ENCODE assay signal across 1 cellular context in the genomic region with DNA sequence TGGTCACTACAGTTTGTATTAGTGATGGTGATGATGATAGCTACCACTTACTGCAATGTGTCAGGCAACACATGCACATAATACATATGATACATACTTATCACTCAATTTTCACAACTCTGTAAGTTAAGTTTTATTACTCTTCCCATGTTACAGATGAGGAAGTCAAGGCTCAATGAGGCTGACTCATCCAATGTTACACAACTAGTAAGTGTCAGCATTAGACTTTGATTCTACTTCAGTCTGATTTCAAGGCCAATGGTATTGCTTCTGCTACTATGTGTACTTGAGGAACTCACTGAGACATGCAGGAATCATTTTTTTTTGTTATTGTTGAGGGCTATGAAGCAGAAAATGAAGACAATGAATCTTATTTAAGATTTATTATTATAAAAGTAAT.
TF ChIP-seq lines count a peak whose summit lies in the region.

No MANE protein-coding gene starts in this region.

TF ChIP-seq in HepG2, 621 proteins besides CTCF, POLR2A, EP300 and RAD21 (continued from another document):
- no peak for TF ChIP-seq ZNF333 (CRISPR knock-in tag; IDR thresholded peaks at IDR 0.05; ENCODE audit: borderline replicate concordance)
- no peak for TF ChIP-seq ZNF644 (CRISPR knock-in tag; IDR thresholded peaks at IDR 0.05; ENCODE audit: low read depth)
- TF ChIP-seq, protein P1, sequence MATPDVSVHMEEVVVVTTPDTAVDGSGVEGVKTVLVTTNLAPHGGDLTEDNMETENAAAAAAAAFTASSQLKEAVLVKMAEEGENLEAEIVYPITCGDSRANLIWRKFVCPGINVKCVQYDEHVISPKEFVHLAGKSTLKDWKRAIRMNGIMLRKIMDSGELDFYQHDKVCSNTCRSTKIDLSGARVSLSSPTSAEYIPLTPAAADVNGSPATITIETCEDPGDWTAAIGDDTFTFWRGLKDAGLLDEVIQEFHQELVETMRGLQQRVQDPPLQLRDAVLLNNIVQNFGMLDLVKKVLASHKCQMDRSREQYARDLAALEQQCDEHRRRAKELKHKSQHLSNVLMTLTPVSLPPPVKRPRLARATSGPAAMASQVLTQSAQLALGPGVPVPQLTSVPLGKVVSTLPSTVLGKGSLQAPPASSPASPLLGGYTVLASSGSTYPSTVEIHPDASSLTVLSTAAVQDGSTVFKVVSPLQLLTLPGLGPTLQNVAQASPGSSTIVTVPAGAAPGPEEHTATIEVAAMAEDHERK (CRISPR knock-in tag; IDR thresholded peaks at IDR 0.05; ENCODE audit: low read depth): no peak
- no peak for TF ChIP-seq SIX1 (CRISPR knock-in tag; IDR thresholded peaks at IDR 0.05; ENCODE audit: borderline replicate concordance)
- no peak for TF ChIP-seq MIER2 (CRISPR knock-in tag; IDR thresholded peaks at IDR 0.05)
- TF ChIP-seq, protein P2, sequence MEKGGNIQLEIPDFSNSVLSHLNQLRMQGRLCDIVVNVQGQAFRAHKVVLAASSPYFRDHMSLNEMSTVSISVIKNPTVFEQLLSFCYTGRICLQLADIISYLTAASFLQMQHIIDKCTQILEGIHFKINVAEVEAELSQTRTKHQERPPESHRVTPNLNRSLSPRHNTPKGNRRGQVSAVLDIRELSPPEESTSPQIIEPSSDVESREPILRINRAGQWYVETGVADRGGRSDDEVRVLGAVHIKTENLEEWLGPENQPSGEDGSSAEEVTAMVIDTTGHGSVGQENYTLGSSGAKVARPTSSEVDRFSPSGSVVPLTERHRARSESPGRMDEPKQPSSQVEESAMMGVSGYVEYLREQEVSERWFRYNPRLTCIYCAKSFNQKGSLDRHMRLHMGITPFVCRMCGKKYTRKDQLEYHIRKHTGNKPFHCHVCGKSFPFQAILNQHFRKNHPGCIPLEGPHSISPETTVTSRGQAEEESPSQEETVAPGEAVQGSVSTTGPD (CRISPR knock-in tag; IDR thresholded peaks at IDR 0.05): no peak
- no peak for TF ChIP-seq ZNF605 (CRISPR knock-in tag; IDR thresholded peaks at IDR 0.05)
- TF ChIP-seq, protein P3, sequence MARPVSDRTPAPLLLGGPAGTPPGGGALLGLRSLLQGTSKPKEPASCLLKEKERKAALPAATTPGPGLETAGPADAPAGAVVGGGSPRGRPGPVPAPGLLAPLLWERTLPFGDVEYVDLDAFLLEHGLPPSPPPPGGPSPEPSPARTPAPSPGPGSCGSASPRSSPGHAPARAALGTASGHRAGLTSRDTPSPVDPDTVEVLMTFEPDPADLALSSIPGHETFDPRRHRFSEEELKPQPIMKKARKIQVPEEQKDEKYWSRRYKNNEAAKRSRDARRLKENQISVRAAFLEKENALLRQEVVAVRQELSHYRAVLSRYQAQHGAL (CRISPR knock-in tag; IDR thresholded peaks at IDR 0.05; ENCODE audit: not compliant biosample characterization): no peak
- TF ChIP-seq JARID2 (CRISPR knock-in tag; IDR thresholded peaks at IDR 0.05; ENCODE audit: insufficient replicate concordance): no peak
- TF ChIP-seq NCOA5 (CRISPR knock-in tag; IDR thresholded peaks at IDR 0.05): no peak
- TF ChIP-seq, protein P4, sequence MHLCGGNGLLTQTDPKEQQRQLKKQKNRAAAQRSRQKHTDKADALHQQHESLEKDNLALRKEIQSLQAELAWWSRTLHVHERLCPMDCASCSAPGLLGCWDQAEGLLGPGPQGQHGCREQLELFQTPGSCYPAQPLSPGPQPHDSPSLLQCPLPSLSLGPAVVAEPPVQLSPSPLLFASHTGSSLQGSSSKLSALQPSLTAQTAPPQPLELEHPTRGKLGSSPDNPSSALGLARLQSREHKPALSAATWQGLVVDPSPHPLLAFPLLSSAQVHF (CRISPR knock-in tag; IDR thresholded peaks at IDR 0.05): no peak
